In the genomic region with DNA sequence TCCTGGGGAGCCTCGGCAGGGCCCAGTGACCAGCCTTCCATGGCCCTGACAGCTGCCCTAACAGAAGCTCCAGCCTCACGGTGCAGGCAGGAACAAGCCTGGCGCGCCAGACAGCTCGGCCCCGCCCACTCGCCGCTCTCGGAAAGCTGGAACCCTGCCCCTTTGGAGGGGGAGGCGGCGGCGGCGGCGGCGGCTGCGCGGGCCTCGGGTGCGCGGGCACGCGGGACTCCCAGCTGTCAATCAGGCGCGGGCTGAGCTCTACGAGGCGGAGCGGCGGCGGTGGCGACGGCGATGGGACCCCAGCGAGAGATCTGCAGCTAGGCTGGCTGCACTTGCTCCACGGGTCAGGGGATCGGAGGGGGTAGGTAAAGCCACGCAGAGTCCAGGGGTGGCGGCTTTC, we compare ENCODE assay signal across 9 cellular contexts. TPM values are rescaled to one million over a fixed set of nuclear protein-coding genes. Genes with fewer than 3 reads are reported as not detected.
DNase-seq lines count a peak whose midpoint lies in the region; ATAC-seq and TF ChIP-seq lines count a peak whose summit lies in the region.
"Had no signal": no experiment of that assay in that cellular context is flagged by ENCODE, and none has a peak within 500 bp of the region (broad histone marks: within the 10 kb centered on the region; RNA-seq: fewer than 3 reads in every experiment).

TSS of gene NRSN1 (plus strand) at position 236 of the 400 bp plus-strand sequence. CDS start 8,113 bp downstream, outside the sequence.

- H3K36me3 Mint-ChIP-seq in WTC11: no peaks in the 10 kb centered on the region

- H3K4me1 Mint-ChIP-seq in WTC11: peaks cover 14% of the 10 kb centered on the region

- DNase-seq in D341Med (ENCODE audit: low spot score): peak; percentile 92
- DNase-seq in NCI-H1436 treated with DMSO at 0.1 percent for 48 hours (lab: John Stamatoyannopoulos, UW): peak; percentile 23
- peak; percentile 85 for DNase-seq in WTC11 (ENCODE audit: low spot score)
- DNase-seq in kidney tubule cell (ENCODE audit: low spot score): peak; percentile 9
- no peak for DNase-seq in A172 (ENCODE audit: low spot score)
- no peak for DNase-seq in stimulated activated CD4-positive, alpha-beta T cell treated with anti-CD3 and anti-CD28 coated beads, Interleukin-2, amount 100 ng/mL, for 48 hours
- DNase-seq in NOMO-1 treated with DMSO at 0.1 percent for 48 hours (lab: John Stamatoyannopoulos, UW; ENCODE audit: unreplicated experiment): no peak

- H3K9me3 Mint-ChIP-seq in WTC11: no peaks in the 10 kb centered on the region

- POLR2A ChIA-PET in WTC11 (lab: Charles Lee): no interaction called here

- CTCF ChIA-PET in WTC11 (lab: Charles Lee): interaction anchor here (0.8 to 2.2 kb wide), 5 partner anchors 9 to 131 kb away, joined by 3 to 9 read pairs (median 4); no protein-coding TSS in a partner anchor

- no peak for TF ChIP-seq CTCF in WTC11 (IDR thresholded peaks at IDR 0.05)

- no peak within 1 kb of the TSS for H3K27ac Mint-ChIP-seq in WTC11

- peak within 1 kb of the TSS; percentile 78 for H3K4me3 Mint-ChIP-seq in WTC11

- peaks cover 3% of the 10 kb centered on the region for H3K27me3 Mint-ChIP-seq in WTC11 (ENCODE audit: low read depth)

- ATAC-seq in WTC11: peak; percentile 95
- ATAC-seq in GM21528 (IDR thresholded peaks at IDR 0.05; ENCODE audit: low FRiP score, unreplicated experiment): no peak

TF ChIP-seq in WTC11, 78 proteins besides CTCF, POLR2A, EP300 and RAD21 (continues in another document):
- TF ChIP-seq SMAD3 (CRISPR knock-in tag; IDR thresholded peaks at IDR 0.05; ENCODE audit: borderline replicate concordance) (no peak), CREM (CRISPR knock-in tag; IDR thresholded peaks at IDR 0.05) (no peak), IRF2 (CRISPR knock-in tag; IDR thresholded peaks at IDR 0.05; ENCODE audit: borderline replicate concordance, low read depth) (no peak), MLX (CRISPR knock-in tag; IDR thresholded peaks at IDR 0.05) (no peak), ZNF281 (CRISPR knock-in tag; IDR thresholded peaks at IDR 0.05) (no peak), ETV6 (CRISPR knock-in tag; IDR thresholded peaks at IDR 0.05) (no peak), STAT6 (CRISPR knock-in tag; conservative IDR thresholded peaks at IDR 0.05; ENCODE audit: low read depth) (no peak), ZNF416 (CRISPR knock-in tag; IDR thresholded peaks at IDR 0.05) (no peak), GTF2I (CRISPR knock-in tag; conservative IDR thresholded peaks at IDR 0.05) (no peak), ZNF425 (CRISPR knock-in tag; conservative IDR thresholded peaks at IDR 0.05) (no peak), MYBL2 (CRISPR knock-in tag; IDR thresholded peaks at IDR 0.05) (no peak), FOXP1 (CRISPR knock-in tag; IDR thresholded peaks at IDR 0.05; ENCODE audit: borderline replicate concordance) (no peak), ESRRA (CRISPR knock-in tag; IDR thresholded peaks at IDR 0.05; ENCODE audit: borderline replicate concordance) (no peak)
- TF ChIP-seq, protein P1, sequence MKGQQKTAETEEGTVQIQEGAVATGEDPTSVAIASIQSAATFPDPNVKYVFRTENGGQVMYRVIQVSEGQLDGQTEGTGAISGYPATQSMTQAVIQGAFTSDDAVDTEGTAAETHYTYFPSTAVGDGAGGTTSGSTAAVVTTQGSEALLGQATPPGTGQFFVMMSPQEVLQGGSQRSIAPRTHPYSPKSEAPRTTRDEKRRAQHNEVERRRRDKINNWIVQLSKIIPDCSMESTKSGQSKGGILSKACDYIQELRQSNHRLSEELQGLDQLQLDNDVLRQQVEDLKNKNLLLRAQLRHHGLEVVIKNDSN (CRISPR knock-in tag; IDR thresholded peaks at IDR 0.05): no peak
- TF ChIP-seq, protein P2, sequence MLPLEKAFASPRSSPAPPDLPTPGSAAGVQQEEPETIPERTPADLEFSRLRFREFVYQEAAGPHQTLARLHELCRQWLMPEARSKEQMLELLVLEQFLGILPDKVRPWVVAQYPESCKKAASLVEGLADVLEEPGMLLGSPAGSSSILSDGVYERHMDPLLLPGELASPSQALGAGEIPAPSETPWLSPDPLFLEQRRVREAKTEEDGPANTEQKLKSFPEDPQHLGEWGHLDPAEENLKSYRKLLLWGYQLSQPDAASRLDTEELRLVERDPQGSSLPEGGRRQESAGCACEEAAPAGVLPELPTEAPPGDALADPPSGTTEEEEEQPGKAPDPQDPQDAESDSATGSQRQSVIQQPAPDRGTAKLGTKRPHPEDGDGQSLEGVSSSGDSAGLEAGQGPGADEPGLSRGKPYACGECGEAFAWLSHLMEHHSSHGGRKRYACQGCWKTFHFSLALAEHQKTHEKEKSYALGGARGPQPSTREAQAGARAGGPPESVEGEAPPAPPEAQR (CRISPR knock-in tag; IDR thresholded peaks at IDR 0.05): no peak
- TF ChIP-seq, protein P3, sequence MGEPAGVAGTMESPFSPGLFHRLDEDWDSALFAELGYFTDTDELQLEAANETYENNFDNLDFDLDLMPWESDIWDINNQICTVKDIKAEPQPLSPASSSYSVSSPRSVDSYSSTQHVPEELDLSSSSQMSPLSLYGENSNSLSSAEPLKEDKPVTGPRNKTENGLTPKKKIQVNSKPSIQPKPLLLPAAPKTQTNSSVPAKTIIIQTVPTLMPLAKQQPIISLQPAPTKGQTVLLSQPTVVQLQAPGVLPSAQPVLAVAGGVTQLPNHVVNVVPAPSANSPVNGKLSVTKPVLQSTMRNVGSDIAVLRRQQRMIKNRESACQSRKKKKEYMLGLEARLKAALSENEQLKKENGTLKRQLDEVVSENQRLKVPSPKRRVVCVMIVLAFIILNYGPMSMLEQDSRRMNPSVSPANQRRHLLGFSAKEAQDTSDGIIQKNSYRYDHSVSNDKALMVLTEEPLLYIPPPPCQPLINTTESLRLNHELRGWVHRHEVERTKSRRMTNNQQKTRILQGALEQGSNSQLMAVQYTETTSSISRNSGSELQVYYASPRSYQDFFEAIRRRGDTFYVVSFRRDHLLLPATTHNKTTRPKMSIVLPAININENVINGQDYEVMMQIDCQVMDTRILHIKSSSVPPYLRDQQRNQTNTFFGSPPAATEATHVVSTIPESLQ (CRISPR knock-in tag; IDR thresholded peaks at IDR 0.05): no peak

RNA-seq across cellular contexts. Expression of gene NRSN1, which starts in this region (rescaled TPM):
- not detected in 3 replicates for total RNA-seq in WTC11 (2021)
- not detected in 2 replicates for total RNA-seq in A172 (2014; rRNA removed; shearing (Covaris generic))
- total RNA-seq: T-helper 2 cell treated with Interferon-gamma antibody and Interleukin-4, amounts not matched to agents 100 ng/mL and 5 ng/mL, for 36 hours had no signal

Comparison
In these comparisons a context has a peak if more than half of its experiments do, and no peak if none do; other contexts are left out.
1. Peak in DNase-seq and ATAC-seq in WTC11; RNA of the gene not detected or under 1 TPM.
2. DNase-seq: peak in D341Med (single experiment), NCI-H1436 treated with DMSO at 0.1 percent for 48 hours (single experiment) and kidney tubule cell (single experiment); none in A172 (single experiment), stimulated activated CD4-positive, alpha-beta T cell treated with anti-CD3 and anti-CD28 coated beads, Interleukin-2, amount 100 ng/mL, for 48 hours (0 of 2) and NOMO-1 treated with DMSO at 0.1 percent for 48 hours (single experiment).